Comparison of ENCODE assay signal across 10 cellular contexts in the genomic region with DNA sequence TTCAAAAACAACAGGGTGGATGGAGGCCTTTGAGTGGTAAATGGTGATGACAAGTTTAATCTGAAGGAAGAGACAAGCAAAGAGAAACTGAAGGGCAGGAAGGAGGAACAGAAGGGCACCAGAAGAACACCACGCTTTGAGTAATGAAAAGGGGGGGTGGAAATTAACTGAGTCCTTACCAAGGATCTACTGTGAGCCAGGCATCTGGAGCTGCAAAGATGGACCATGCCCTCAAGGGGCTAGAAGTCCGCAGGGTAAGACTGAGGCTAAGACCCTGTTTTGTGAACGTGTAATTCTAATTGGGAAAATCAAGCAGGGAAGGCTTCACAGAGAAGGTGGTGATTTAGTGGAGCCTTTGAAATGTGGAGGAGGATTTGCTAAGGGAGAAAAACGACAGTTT. TPM values are rescaled to one million over a fixed set of nuclear protein-coding genes. Genes with fewer than 3 reads are reported as not detected.
DNase-seq lines count a peak whose midpoint lies in the region; ATAC-seq and TF ChIP-seq lines count a peak whose summit lies in the region.
"Had no signal": no experiment of that assay in that cellular context is flagged by ENCODE, and none has a peak within 500 bp of the region (broad histone marks: within the 10 kb centered on the region; RNA-seq: fewer than 3 reads in every experiment).

No MANE protein-coding gene starts in this region.

- POLR2A ChIA-PET in OCI-LY7 (lab: Charles Lee), result interaction anchor here (0.7 to 1.2 kb wide), 5 partner anchors 9 to 279 kb away, joined by 3 to 4 read pairs (median 3); no protein-coding TSS in a partner anchor

- ATAC-seq in GM21825 (IDR thresholded peaks at IDR 0.05; ENCODE audit: unreplicated experiment), result no peak
- ATAC-seq in GM18517 (IDR thresholded peaks at IDR 0.05; ENCODE audit: unreplicated experiment), result no peak

- BruUV-seq in OCI-LY7 (replicated peaks; lab: Mats Ljungman, UMichigan), result TSS peak; percentile 62

- CTCF ChIA-PET in OCI-LY7 (lab: Charles Lee; ENCODE audit: unreplicated experiment), result no interaction called here

- DNase-seq in G401 (ENCODE audit: low spot score) (peak; percentile 17), OCI-LY7 (ENCODE audit: low spot score) (no peak), dorsolateral prefrontal cortex (no peak), osteoblast (ENCODE audit: insufficient read length, low spot score, missing footprints) (peak; percentile 72), testis (no peak), NCI-H1694 (lab: John Stamatoyannopoulos, UW) (no peak)
- DNase-seq: NCI-H1930 had no signal

- no peak for TF ChIP-seq POLR2A in testis (IDR thresholded peaks at IDR 0.05)

- H3K4me2 ChIP-seq in OCI-LY7 (ENCODE audit: low read length) (peak overlapping the region; percentile 98), osteoblast (ENCODE audit: insufficient read depth, low read length) (peak overlapping the region; percentile 86)

- H3K9me2 ChIP-seq in OCI-LY7 (ENCODE audit: insufficient read depth, low read length), result no peaks in the 10 kb centered on the region

- no peaks in the 10 kb centered on the region for H4K20me1 ChIP-seq in OCI-LY7 (ENCODE audit: insufficient read depth, low read length)
- H4K20me1 ChIP-seq in osteoblast (ENCODE audit: insufficient read depth, low read length), result peaks cover 3% of the 10 kb centered on the region

- in situ Hi-C loops in G401 (cut with HindIII; ENCODE audit: low sequenced_read_pairs), result no loop called here

- H3K27me3 ChIP-seq in dorsolateral prefrontal cortex, result no peaks in the 10 kb centered on the region
- H3K27me3 ChIP-seq in osteoblast (ENCODE audit: insufficient read depth, low read length), result no peaks in the 10 kb centered on the region
- H3K27me3 ChIP-seq in testis, result no peaks in the 10 kb centered on the region
- H3K27me3 ChIP-seq: SJSA1 had no signal

- TF ChIP-seq CTCF in OCI-LY7 (conservative IDR thresholded peaks at IDR 0.05; ENCODE audit: low read length) (no peak), dorsolateral prefrontal cortex (IDR thresholded peaks at IDR 0.05 in 54 of 56, conservative IDR thresholded peaks at IDR 0.05 in 2 of 56; ENCODE audit: low read depth in 1 of 56, partially characterized antibody in 56 of 56) (no peak), osteoblast (IDR thresholded peaks at IDR 0.05; ENCODE audit: extremely low read depth, low read depth, low read length) (no peak), testis (IDR thresholded peaks at IDR 0.05) (no peak)

- H2AFZ ChIP-seq in OCI-LY7 (ENCODE audit: low read length), result peak overlapping the region; percentile 89; the same call in 1 of the 2 replicates
- no peak overlapping the region for H2AFZ ChIP-seq in osteoblast (ENCODE audit: low read length)

- H3K36me3 ChIP-seq in OCI-LY7 (ENCODE audit: insufficient read depth, low read length) (no peaks in the 10 kb centered on the region), osteoblast (ENCODE audit: insufficient read depth, low read length) (no peaks in the 10 kb centered on the region), testis (ENCODE audit: low read depth, missing control alignments) (no peaks in the 10 kb centered on the region)
- H3K36me3 ChIP-seq: SJSA1 had no signal

- peak overlapping the region; percentile 11 for H3K27ac ChIP-seq in OCI-LY7 (ENCODE audit: low read depth, low read length, poor library complexity, severe bottlenecking)
- H3K27ac ChIP-seq in dorsolateral prefrontal cortex, result peak overlapping the region in 23 of 59 donors; percentile 9 to 82 (median 49)
- H3K27ac ChIP-seq in osteoblast (ENCODE audit: low read depth, low read length), result no peak overlapping the region
- no peak overlapping the region for H3K27ac ChIP-seq in testis
- H3K27ac ChIP-seq: SJSA1 had no signal

- 42 to 49% methylated on average over 4 of the region's 4 CpGs for WGBS in testis, 2 donors

- H3K4me1 ChIP-seq in OCI-LY7 (ENCODE audit: insufficient read depth, low read length, poor library complexity, severe bottlenecking) (peaks cover 20% of the 10 kb centered on the region), osteoblast (ENCODE audit: insufficient read depth, low read length) (peaks cover 14% of the 10 kb centered on the region), testis (peaks cover 15% of the 10 kb centered on the region)

- H3K9me3 ChIP-seq in OCI-LY7 (ENCODE audit: low read length), result no peaks in the 10 kb centered on the region
- no peaks in the 10 kb centered on the region for H3K9me3 ChIP-seq in osteoblast (ENCODE audit: low read depth, low read length)
- no peaks in the 10 kb centered on the region for H3K9me3 ChIP-seq in testis
- H3K9me3 ChIP-seq: SJSA1 had no signal

- H3K4me3 ChIP-seq in OCI-LY7 (ENCODE audit: low read depth, low read length, poor library complexity, severe bottlenecking), result peak overlapping the region; percentile 85
- H3K4me3 ChIP-seq in dorsolateral prefrontal cortex, result peak overlapping the region in 49 of 59 donors; percentile 62 to 93 (median 85)
- no peak overlapping the region for H3K4me3 ChIP-seq in osteoblast (ENCODE audit: insufficient read depth, low read length)
- H3K4me3 ChIP-seq in testis, result no peak overlapping the region
- H3K4me3 ChIP-seq: SJSA1 had no signal

- intact Hi-C loops in OCI-LY7 (cut with micrococcal nuclease; ENCODE audit: unreplicated experiment) (no loop called here), dorsolateral prefrontal cortex (cut with DNase I) (loop anchor here in 1 of 2 donors (10.0 kb wide), 1 partner anchor 139 kb away; a partner anchor contains a TSS), testis (cut with DNase I; ENCODE audit: low total_unique reads) (no loop called here)

- H3K79me2 ChIP-seq in OCI-LY7 (ENCODE audit: insufficient read depth, low read depth, low read length) (no peaks in the 10 kb centered on the region), osteoblast (ENCODE audit: insufficient read depth, low read length) (peaks cover 15% of the 10 kb centered on the region)

RNA-seq across cellular contexts. Expression of a gene that starts 1.6 kb away (rescaled TPM):
- 27.8 and 34.6 TPM in 2 replicates for total RNA-seq in G401 (2014; rRNA removed; shearing (Covaris generic))
- 10.1 and 14.4 TPM in 2 replicates for total RNA-seq in OCI-LY7 (2014; rRNA removed; shearing (Covaris generic))
- total RNA-seq in OCI-LY7 (2022) (22.1 and 25.0 TPM in 2 replicates), dorsolateral prefrontal cortex (100 to 1,000 TPM in 107 of 120 experiments, 10 to 100 TPM in 13; 75.7 to 191 (median 144) TPM), osteoblast (26.4 and 31.2 TPM in 2 replicates), testis (10 to 100 TPM; 65.3 to 70.7 TPM)
- 202 TPM for polyA plus RNA-seq in testis (ENCODE audit: insufficient read depth, low read depth, low replicate concordance)

RNA-seq across cellular contexts. Expression of a gene that starts 29.3 kb away (rescaled TPM):
- 31.0 and 31.1 TPM in 2 replicates for total RNA-seq in G401 (2014; rRNA removed; shearing (Covaris generic))
- 37.6 and 38.3 TPM in 2 replicates for total RNA-seq in OCI-LY7 (2014; rRNA removed; shearing (Covaris generic))
- total RNA-seq in OCI-LY7 (2022) (33.0 and 36.8 TPM in 2 replicates), dorsolateral prefrontal cortex (10 to 100 TPM in 38 of 120 experiments, 1 to 10 TPM in 82; 4.1 to 15.2 (median 8.6) TPM), osteoblast (8.0 and 9.7 TPM in 2 replicates), testis (10 to 100 TPM; 24.6 to 30.2 TPM)
- polyA plus RNA-seq in testis (ENCODE audit: insufficient read depth, low read depth, low replicate concordance), result 38.6 TPM

Comparison
In these comparisons a context has a peak if more than half of its experiments do, and no peak if none do; other contexts are left out.
1. DNase-seq: peak in G401 (single experiment) and osteoblast (single experiment); none in OCI-LY7 (single experiment), dorsolateral prefrontal cortex (0 of 10), testis (single experiment) and NCI-H1694 (single experiment).
2. H3K4me3 ChIP-seq: peak in OCI-LY7 (single experiment) and dorsolateral prefrontal cortex (49 of 59); none in osteoblast (single experiment) and testis (0 of 2).